Comparison of ENCODE assay signal across 8 cellular contexts in genomic region chr4:139556071-139556734, GRCh38. TPM values are rescaled to one million over a fixed set of nuclear protein-coding genes. Genes with fewer than 3 reads are reported as not detected.
DNase-seq lines count a peak whose midpoint lies in the region; ATAC-seq and TF ChIP-seq lines count a peak whose summit lies in the region.

TSS of gene SETD7 (minus strand) at chr4:139556219. CDS start at chr4:139556137, 82 bp downstream.

- peak; percentile 26 for DNase-seq in activated gamma-delta T cell treated with Interleukin-2 at 50 U/mL for 16 hours
- DNase-seq in fibroblast of villous mesenchyme (ENCODE audit: low read depth): peak; percentile 82
- peak; percentile 68 for DNase-seq in stromal cell of bone marrow (ENCODE audit: low read depth)

- peak within 1 kb of the TSS; percentile 97 to 100 (median 98) for H3K4me3 Mint-ChIP-seq in nephron

- ATAC-seq in GM21423 (IDR thresholded peaks at IDR 0.05; ENCODE audit: unreplicated experiment): peak; percentile 22

- no peaks in the 10 kb centered on the region for H3K36me3 Mint-ChIP-seq in nephron (ENCODE audit: low read depth)

- peak within 1 kb of the TSS; percentile 86 for H3K4me3 ChIP-seq in fibroblast of villous mesenchyme (ENCODE audit: low read depth, low read length)

- H3K27me3 Mint-ChIP-seq in nephron (ENCODE audit: low read depth): peaks cover 44% of the 10 kb centered on the region

- TF ChIP-seq POLR2A in Raji (IDR thresholded peaks at IDR 0.05; ENCODE audit: insufficient read depth, low read depth, low read length): peak; percentile 90

- H3K36me3 ChIP-seq in KOPT-K1 (ENCODE audit: insufficient read depth, low read length): no peaks in the 10 kb centered on the region

- H3K27ac ChIP-seq in C4-2B (peak within 1 kb of the TSS; percentile 99), KOPT-K1 (ENCODE audit: low read depth, low read length, poor library complexity, severe bottlenecking) (peak within 1 kb of the TSS; percentile 56)

- no peaks in the 10 kb centered on the region for H3K9me3 Mint-ChIP-seq in nephron

- peak within 1 kb of the TSS; percentile 88 to 98 (median 98) for H3K27ac Mint-ChIP-seq in nephron

- TF ChIP-seq CTCF in C4-2B (conservative IDR thresholded peaks at IDR 0.05) (no peak), fibroblast of villous mesenchyme (IDR thresholded peaks at IDR 0.05; ENCODE audit: insufficient read depth, low read depth, low read length) (peak; percentile 14), nephron (IDR thresholded peaks at IDR 0.05; ENCODE audit: unreplicated experiment in 3 of 3) (no peak)

- H3K9me3 ChIP-seq in KOPT-K1 (ENCODE audit: insufficient read depth, low read length, poor library complexity, severe bottlenecking): no peaks in the 10 kb centered on the region

- H3K4me1 Mint-ChIP-seq in nephron: peaks cover 67% of the 10 kb centered on the region

RNA-seq across cellular contexts. Expression of gene SETD7, which starts in this region (rescaled TPM):
- 74.4 and 107 TPM in 2 replicates for total RNA-seq in fibroblast of villous mesenchyme

Comparison
In these comparisons a context has a peak if more than half of its experiments do, and no peak if none do; other contexts are left out.
1. Peak in every context shown above with its lines: DNase-seq, ATAC-seq, H3K4me3 ChIP-seq and H3K27ac ChIP-seq.
2. DNase-seq: peak in every context shown above with its lines; median percentile 82 in fibroblast of villous mesenchyme; 68 in stromal cell of bone marrow; 26 in activated gamma-delta T cell treated with Interleukin-2 at 50 U/mL for 16 hours.